In the genomic region with DNA sequence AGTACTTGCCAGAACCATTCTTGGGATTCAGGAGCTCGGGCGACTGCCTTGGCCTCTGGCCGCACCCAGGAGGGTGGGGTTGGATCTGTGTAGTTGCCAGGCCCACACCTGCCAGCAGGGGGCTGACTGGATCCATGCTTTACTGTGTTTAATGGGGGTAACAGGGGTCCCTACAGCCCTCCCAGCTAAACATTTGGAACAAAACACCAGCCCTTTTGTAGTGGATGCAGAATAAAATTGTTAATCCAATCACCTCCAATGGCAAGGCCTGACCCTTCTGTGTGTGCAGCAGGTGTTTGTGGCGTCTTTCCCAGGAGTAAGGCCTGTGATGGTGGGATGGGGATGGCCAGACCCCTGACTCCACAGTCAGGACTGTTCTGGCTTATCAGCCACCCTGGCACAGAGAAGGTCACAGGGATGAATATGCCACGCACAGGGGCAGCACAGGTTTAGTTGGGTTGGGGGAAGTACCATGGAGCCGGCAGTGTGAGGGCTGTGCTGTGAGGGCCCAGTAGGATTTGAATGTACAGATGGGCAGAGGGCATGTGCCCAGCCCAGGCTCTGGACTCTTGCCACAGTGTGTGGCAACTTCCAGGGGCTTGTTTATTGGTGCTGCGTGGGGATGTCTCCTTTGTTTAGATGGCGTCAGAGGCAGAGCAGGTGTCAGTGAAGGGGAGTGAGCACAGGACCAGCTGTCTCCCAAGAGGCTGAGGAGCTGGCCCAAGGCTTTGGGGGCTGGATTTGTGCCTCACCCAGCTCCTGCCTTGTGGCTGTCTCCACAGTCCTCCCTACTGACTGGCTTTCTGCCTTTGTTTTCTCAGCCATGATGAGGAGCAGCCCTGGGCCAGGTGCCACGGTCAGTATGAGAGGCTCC, we compare ENCODE assay signal across 8 cellular contexts. TPM values are rescaled to one million over a fixed set of nuclear protein-coding genes. Genes with fewer than 3 reads are reported as not detected.
A peak's percentile ranks its signal among the peaks of the same experiment; 100 is the strongest.
DNase-seq lines count a peak whose midpoint lies in the region; ATAC-seq, FAIRE-seq and TF ChIP-seq lines count a peak whose summit lies in the region.

No MANE protein-coding gene starts in this region.

- TF ChIP-seq CTCF in omental fat pad (IDR thresholded peaks at IDR 0.05) = peak in 1 of 3 donors; percentile 25

- ATAC-seq in omental fat pad (ENCODE audit: low FRiP score) (peak; percentile 64), HG02610 (IDR thresholded peaks at IDR 0.05; ENCODE audit: unreplicated experiment) (no peak)

- DNase-seq in SKM-1 (lab: John Stamatoyannopoulos, UW; ENCODE audit: unreplicated experiment) (peak; percentile 6), SKM-1 treated with dmso at 0.1 percent for 144 hours (lab: John Stamatoyannopoulos, UW; ENCODE audit: unreplicated experiment) (no peak), NCI-H446 treated with DMSO at 0.1 percent for 48 hours (lab: John Stamatoyannopoulos, UW) (peak; percentile 87), frontal cortex (ENCODE audit: low spot score in 2 of 2) (peak; percentile 73 to 79), omental fat pad (ENCODE audit: low spot score) (no peak), NCI-H187 (lab: John Stamatoyannopoulos, UW) (no peak)
- peak; percentile 80 for DNase-seq in activated effector memory CD4-positive, alpha-beta T cell treated with anti-CD3 and anti-CD28 coated beads, Interleukin-2, amount 50 U/mL, for 16 hours

- FAIRE-seq in frontal cortex (lab: Jason Lieb, UNC) = peak; percentile 49

RNA-seq across cellular contexts. Expression of a gene that starts 22.2 kb away (rescaled TPM):
- 78.7 TPM for total RNA-seq in frontal cortex
- total RNA-seq in omental fat pad = 100 to 1,000 TPM; 302 to 509 (median 347) TPM

RNA-seq across cellular contexts. Expression of a gene that starts 27.8 kb away (rescaled TPM):
- 34.6 TPM for total RNA-seq in frontal cortex
- 10 to 100 TPM; 31.3 to 75.7 (median 51.4) TPM for total RNA-seq in omental fat pad

RNA-seq across cellular contexts. Expression of a gene that starts 32.8 kb away (rescaled TPM):
- total RNA-seq in frontal cortex (54.6 TPM), omental fat pad (100 to 1,000 TPM in 1 of 4 donors, 10 to 100 TPM in 3; 61.9 to 130 (median 66.3) TPM)

RNA-seq across cellular contexts. Expression of a gene that starts 51.8 kb away (rescaled TPM):
- total RNA-seq in frontal cortex = 66.4 TPM
- total RNA-seq in omental fat pad = 10 to 100 TPM; 33.4 to 48.4 (median 40.0) TPM

Comparison
In these comparisons a context has a peak if more than half of its experiments do, and no peak if none do; other contexts are left out.
1. DNase-seq: peak in SKM-1 (single experiment), NCI-H446 treated with DMSO at 0.1 percent for 48 hours (single experiment), activated effector memory CD4-positive, alpha-beta T cell treated with anti-CD3 and anti-CD28 coated beads, Interleukin-2, amount 50 U/mL, for 16 hours (single experiment) and frontal cortex (2 of 2); none in SKM-1 treated with dmso at 0.1 percent for 144 hours (single experiment), omental fat pad (single experiment) and NCI-H187 (0 of 2).